ENCODE assay signal across 18 cellular contexts in the genomic region with DNA sequence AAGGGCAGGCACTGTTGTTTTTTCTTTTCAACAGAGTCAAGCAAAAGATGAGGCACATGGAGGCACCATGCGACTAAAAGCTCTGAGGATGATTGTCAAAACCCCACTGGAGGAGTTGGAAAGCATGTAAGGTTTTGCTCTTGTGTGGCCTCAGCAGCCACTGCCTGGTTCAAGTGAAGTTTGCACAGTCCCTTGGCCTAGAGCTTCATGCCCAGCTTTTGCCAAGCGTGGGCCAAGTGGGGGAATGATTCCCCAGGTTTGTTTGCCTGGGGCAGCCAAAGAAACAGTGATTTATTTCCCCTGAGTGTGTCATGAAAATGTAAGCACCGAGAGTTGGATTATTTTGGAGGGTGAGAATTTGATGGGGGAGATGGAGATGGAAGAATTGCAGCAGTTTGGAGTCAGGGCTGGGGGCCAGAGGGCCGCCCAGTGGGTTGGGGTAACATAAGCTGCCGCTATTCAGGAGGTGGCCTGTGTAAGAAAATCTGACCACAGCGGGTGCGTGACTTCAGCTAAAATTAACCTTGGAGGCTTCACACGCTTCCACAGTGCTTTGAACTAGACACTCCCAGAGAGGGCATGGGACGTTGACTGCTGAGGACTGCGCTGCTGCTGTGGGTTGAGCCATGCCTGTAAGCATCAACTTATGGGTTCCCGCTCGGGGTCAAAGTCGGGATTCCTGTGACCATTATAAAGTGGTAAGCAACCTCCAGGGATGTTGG.
"Had no signal": no experiment of that assay in that cellular context is flagged by ENCODE, and none has a peak within 500 bp of the region (broad histone marks: within the 10 kb centered on the region; RNA-seq: fewer than 3 reads in every experiment).

No MANE protein-coding gene starts in this region.

- FAIRE-seq: colon, endometrium, keratinocyte, pancreas, TTC549 had no signal

- H3K36me3 ChIP-seq: cardiac muscle cell, pancreas had no signal

- H3K27ac ChIP-seq: cardiac muscle cell, pancreas, skin epidermis had no signal

- ATAC-seq: activated CD8-positive, alpha-beta T cell treated with anti-CD3 and anti-CD28 coated beads for 36 hours; activated T-cell treated with anti-CD3 and anti-CD28 coated beads, Interleukin-2, amount 50 U/mL, for 4 hours; pancreas had no signal

- H3K9me3 ChIP-seq: pancreas had no signal

- H3K27me3 ChIP-seq: cardiac muscle cell, pancreas had no signal

- DNase-seq: activated B cell treated with CpG ODN at 0.5 μM for 24 hours; activated CD4-positive, alpha-beta T cell treated with anti-CD3 and anti-CD28 coated beads for 48 hours; activated CD8-positive, alpha-beta T cell treated with anti-CD3 and anti-CD28 coated beads for 36 hours; activated effector memory CD4-positive, alpha-beta T cell treated with Interleukin-2 at 50 U/mL for 16 hours; activated naive CD4-positive, alpha-beta T cell treated with anti-CD3 and anti-CD28 coated beads, Interleukin-2, amount 50 U/mL, for 16 hours; activated T-cell treated with anti-CD3 and anti-CD28 coated beads, Interleukin-2, amount 50 U/mL, for 4 hours; hippocampal formation; naive B cell; pancreas; stimulated activated CD4-positive, alpha-beta T cell treated with anti-CD3 and anti-CD28 coated beads, Interleukin-4, amount 100 ng/mL, for 24 hours; stimulated activated CD8-positive, alpha-beta memory T cell treated with anti-CD3 and anti-CD28 coated beads, Interleukin-4, amount 100 ng/mL, for 48 hours; stimulated activated naive CD4-positive, alpha-beta T cell treated with Interleukin-2 at 50 U/mL for 16 hours had no signal

- H3K4me3 ChIP-seq: cardiac muscle cell, pancreas, skin epidermis had no signal
